In genomic region chr9:69465473-69465872, GRCh38 we compare ENCODE assay signal across 15 cellular contexts.
DNase-seq lines count a peak whose midpoint lies in the region; ATAC-seq and TF ChIP-seq lines count a peak whose summit lies in the region.
"Had no signal": no experiment of that assay in that cellular context is flagged by ENCODE, and none has a peak within 500 bp of the region (broad histone marks: within the 10 kb centered on the region; RNA-seq: fewer than 3 reads in every experiment).

No MANE protein-coding gene starts in this region.

- no peak for TF ChIP-seq EP300 in gastroesophageal sphincter (IDR thresholded peaks at IDR 0.05)

- DNase-seq in left lobe of liver (ENCODE audit: low spot score) (peak; percentile 85), skeletal muscle cell (ENCODE audit: low read depth) (peak; percentile 31), DMS53 treated with DMSO at 0.1 percent for 48 hours (lab: John Stamatoyannopoulos, UW; ENCODE audit: unreplicated experiment) (no peak), RPMI8226 (no peak)
- DNase-seq: Caco-2, DMS153, NCI-H1048, NCI-H1436 treated with DMSO at 0.1 percent for 48 hours, NCI-H2029 treated with DMSO at 0.1 percent for 48 hours, NCI-H510A treated with DMSO at 0.1 percent for 48 hours, NCI-H82 had no signal

- H3K4me2 ChIP-seq in BLaER1: peak overlapping the region; percentile 81

- H3K27ac ChIP-seq in BLaER1 (peak overlapping the region; percentile 94), gastroesophageal sphincter (peak overlapping the region in 3 of 4 donors; percentile 59 to 66 (median 61))
- H3K27ac ChIP-seq: C4-2B had no signal

- H3K9me3 ChIP-seq in BLaER1: no peaks in the 10 kb centered on the region
- no peaks in the 10 kb centered on the region for H3K9me3 ChIP-seq in gastroesophageal sphincter
- H3K9me3 ChIP-seq: Caco-2 had no signal

- 0 to 6% methylated on average over 2 to 3 of the region's 3 CpGs for WGBS in gastroesophageal sphincter (ENCODE audit: low coverage in 1 of 2), 2 donors

- H3K4me1 ChIP-seq in BLaER1 (peaks cover 67% of the 10 kb centered on the region), gastroesophageal sphincter (peaks cover 0 to 19% (median 8%) of the 10 kb centered on the region in 3 donors)
- H3K4me1 ChIP-seq: Caco-2 had no signal

- TF ChIP-seq POLR2A in gastroesophageal sphincter (IDR thresholded peaks at IDR 0.05): no peak

- H3K27me3 ChIP-seq in BLaER1: no peaks in the 10 kb centered on the region
- H3K27me3 ChIP-seq in gastroesophageal sphincter: no peaks in the 10 kb centered on the region

- peaks cover 80% of the 10 kb centered on the region for H3K36me3 ChIP-seq in BLaER1
- H3K36me3 ChIP-seq in gastroesophageal sphincter: peaks cover 0 to 16% of the 10 kb centered on the region in 2 donors

- no peak overlapping the region for H3K4me3 ChIP-seq in BLaER1
- no peak overlapping the region for H3K4me3 ChIP-seq in gastroesophageal sphincter
- H3K4me3 ChIP-seq in skeletal muscle cell (ENCODE audit: low read depth, low read length): no peak overlapping the region

- peak; percentile 70 for ATAC-seq in gastroesophageal sphincter
- ATAC-seq in left lobe of liver: peak; percentile 74
- no peak for ATAC-seq in HG03139 (IDR thresholded peaks at IDR 0.05; ENCODE audit: unreplicated experiment)

- no peaks in the 10 kb centered on the region for H4K20me1 ChIP-seq in BLaER1

- peak overlapping the region; percentile 28 for H3K9ac ChIP-seq in BLaER1

- TF ChIP-seq CTCF in gastroesophageal sphincter (IDR thresholded peaks at IDR 0.05): no peak

Comparison
In these comparisons a context has a peak if more than half of its experiments do, and no peak if none do; other contexts are left out.
1. DNase-seq: peak in left lobe of liver (single experiment) and skeletal muscle cell (single experiment); none in DMS53 treated with DMSO at 0.1 percent for 48 hours (single experiment) and RPMI8226 (single experiment).